12 cellular contexts compared by ENCODE assay signal in the genomic region with DNA sequence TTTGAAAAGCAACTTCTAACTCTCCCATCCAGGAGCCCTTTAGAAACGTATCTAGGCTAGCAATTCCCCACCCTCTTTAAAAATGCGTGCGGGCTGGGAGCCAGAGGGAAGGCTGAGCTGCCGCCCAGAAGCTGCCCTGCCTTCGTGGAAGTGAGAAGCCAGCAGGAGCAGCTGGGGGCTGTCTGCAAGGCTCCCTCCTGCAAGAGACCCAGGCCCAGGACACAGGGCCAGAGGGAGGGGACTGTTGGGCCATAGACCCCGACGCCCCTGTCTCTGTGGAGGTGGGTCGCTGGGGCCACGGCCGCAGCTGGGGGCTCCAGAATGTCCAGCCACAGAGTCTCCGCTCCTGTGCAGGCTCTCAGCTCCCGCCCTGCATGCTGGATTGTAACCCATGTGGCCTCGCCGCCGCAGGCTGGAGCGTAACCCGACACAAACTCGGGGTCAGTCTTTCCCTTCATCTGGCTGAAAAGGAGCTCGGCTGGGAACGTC. TPM values are rescaled to one million over a fixed set of nuclear protein-coding genes. Genes with fewer than 3 reads are reported as not detected.
A peak's percentile ranks its signal among the peaks of the same experiment; 100 is the strongest.
DNase-seq lines count a peak whose midpoint lies in the region; ATAC-seq and TF ChIP-seq lines count a peak whose summit lies in the region.
"Had no signal": no experiment of that assay in that cellular context is flagged by ENCODE, and none has a peak within 500 bp of the region (broad histone marks: within the 10 kb centered on the region; RNA-seq: fewer than 3 reads in every experiment).

No MANE protein-coding gene starts in this region.

- whole genome bisulfite sequencing in liver, result 56% methylated on average over 20 of the region's 20 CpGs
- 35% methylated on average over 9 of the region's 20 CpGs for WGBS in right lobe of liver (ENCODE audit: insufficient coverage, low coverage, low lambda C conversion rate, missing lambda C conversion rate)
- 33 to 34% methylated on average over 20 of the region's 20 CpGs for WGBS in heart right ventricle, 2 donors
- WGBS in trophoblast cell (ENCODE audit: extremely low coverage, insufficient coverage, insufficient read length), result no CpG with 5 or more reads among the region's 20 CpGs

- no peak overlapping the region for H4K91ac ChIP-seq in trophoblast cell (ENCODE audit: low read depth, low read length)

- H3K4me3 Mint-ChIP-seq in activated naive CD4-positive, alpha-beta T cell treated with anti-CD3 and anti-CD28 coated beads, Interleukin-2, amount 10 ng/mL, durations not matched to agents 7 days and 5 days, result no peak overlapping the region
- H3K4me3 Mint-ChIP-seq: dendritic cell treated with granulocyte-macrophage colony-stimulating factor and Interleukin-4, amounts not matched to agents 40 ng/mL and 50 ng/mL, for 4 days; IgD-negative memory B cell had no signal

- H3K4me2 ChIP-seq in trophoblast cell (ENCODE audit: low read length), result no peak overlapping the region

- CTCF ChIA-PET in activated naive CD4-positive, alpha-beta T cell treated with anti-CD3 and anti-CD28 coated beads, Interleukin-2, amount 10 ng/mL, durations not matched to agents 7 days and 5 days (lab: Charles Lee), result no interaction called here

- no peak overlapping the region for H3K4ac ChIP-seq in trophoblast cell (ENCODE audit: low read depth, low read length)

- no peak for DNase-seq in right lobe of liver
- peak in 1 of 2 donors; percentile 57 for DNase-seq in heart right ventricle
- peak; percentile 59 to 60 for DNase-seq in trophoblast cell
- DNase-seq in activated naive CD4-positive, alpha-beta T cell treated with anti-CD3 and anti-CD28 coated beads, Interleukin-2, amount 10 ng/mL, durations not matched to agents 7 days and 5 days, result no peak
- DNase-seq in EL, result no peak
- no peak for DNase-seq in NAMALWA (ENCODE audit: low spot score)
- DNase-seq: NCI-H446 treated with DMSO at 0.1 percent for 48 hours, substantia nigra had no signal

- peaks cover 0 to 7% (median 2%) of the 10 kb centered on the region in 4 donors for H3K4me1 ChIP-seq in liver (ENCODE audit: control insufficient read depth in 4 of 4, insufficient read depth in 4 of 4, low read length in 3 of 4)
- no peaks in the 10 kb centered on the region for H3K4me1 ChIP-seq in right lobe of liver
- peaks cover 15 to 36% (median 31%) of the 10 kb centered on the region in 9 donors for H3K4me1 ChIP-seq in heart right ventricle
- no peaks in the 10 kb centered on the region for H3K4me1 ChIP-seq in trophoblast cell (ENCODE audit: control insufficient read depth in 1 of 2, insufficient read depth in 2 of 2, low read length in 2 of 2)

- H3K27me3 Mint-ChIP-seq in activated naive CD4-positive, alpha-beta T cell treated with anti-CD3 and anti-CD28 coated beads, Interleukin-2, amount 10 ng/mL, durations not matched to agents 7 days and 5 days, result peaks cover 33% of the 10 kb centered on the region

- H3K36me3 ChIP-seq in liver (ENCODE audit: control insufficient read depth in 4 of 4, insufficient read depth in 3 of 4, low read depth in 1 of 4, low read length in 3 of 4) (no peaks in the 10 kb centered on the region), right lobe of liver (no peaks in the 10 kb centered on the region), heart right ventricle (no peaks in the 10 kb centered on the region), trophoblast cell (ENCODE audit: control insufficient read depth in 1 of 2, insufficient read depth in 2 of 2, low read length in 2 of 2) (no peaks in the 10 kb centered on the region)

- H4K8ac ChIP-seq in trophoblast cell (ENCODE audit: low read depth, low read length), result no peak overlapping the region

- H3K9ac ChIP-seq in liver (ENCODE audit: low read depth in 1 of 2, low read length in 2 of 2) (no peak overlapping the region), trophoblast cell (ENCODE audit: low read length) (no peak overlapping the region)

- H3K9me3 Mint-ChIP-seq in activated naive CD4-positive, alpha-beta T cell treated with anti-CD3 and anti-CD28 coated beads, Interleukin-2, amount 10 ng/mL, durations not matched to agents 7 days and 5 days, result peaks cover 19% of the 10 kb centered on the region

- TF ChIP-seq POLR2A in right lobe of liver (IDR thresholded peaks at IDR 0.05), result no peak

- H3K23ac ChIP-seq in trophoblast cell (ENCODE audit: low read length), result no peak overlapping the region

- no peak overlapping the region for H2AK5ac ChIP-seq in trophoblast cell (ENCODE audit: low read length)

- intact Hi-C loops in right lobe of liver (cut with DNase I), result loop anchor here in 1 of 2 donors (10.0 kb wide), 1 partner anchor 62 kb away; no protein-coding TSS in a partner anchor
- intact Hi-C loops in heart right ventricle (cut with DNase I), result loop anchor here in 1 of 10 donors (5.0 kb wide), 1 partner anchor 95 kb away; no protein-coding TSS in a partner anchor

- H3K4me3 ChIP-seq in liver (ENCODE audit: low read depth in 1 of 3, low read length in 3 of 3) (no peak overlapping the region), right lobe of liver (no peak overlapping the region), heart right ventricle (no peak overlapping the region), trophoblast cell (ENCODE audit: low read depth, low read length) (no peak overlapping the region)

- no peak overlapping the region for H2AFZ ChIP-seq in trophoblast cell (ENCODE audit: insufficient read depth, low read length, poor library complexity)

- no peaks in the 10 kb centered on the region for H3K36me3 Mint-ChIP-seq in activated naive CD4-positive, alpha-beta T cell treated with anti-CD3 and anti-CD28 coated beads, Interleukin-2, amount 10 ng/mL, durations not matched to agents 7 days and 5 days
- H3K36me3 Mint-ChIP-seq: IgD-negative memory B cell had no signal

- H2BK5ac ChIP-seq in trophoblast cell (ENCODE audit: low read depth, low read length, poor library complexity), result no peak overlapping the region

- no peak overlapping the region for H3K18ac ChIP-seq in trophoblast cell (ENCODE audit: low read length)

- H3K9me3 ChIP-seq in liver (ENCODE audit: control insufficient read depth in 4 of 4, low read length in 3 of 4) (peaks cover under 1 to 3% (median 2%) of the 10 kb centered on the region in 4 donors), right lobe of liver (no peaks in the 10 kb centered on the region), heart right ventricle (peaks cover 0 to 17% (median 0%) of the 10 kb centered on the region in 11 donors), trophoblast cell (ENCODE audit: insufficient read depth, low read depth, low read length) (peaks cover 18% of the 10 kb centered on the region)

- TF ChIP-seq RAD21 in liver (IDR thresholded peaks at IDR 0.05), result no peak

- H2BK120ac ChIP-seq in trophoblast cell (ENCODE audit: insufficient read depth, low read length, poor library complexity), result no peak overlapping the region

- H3K27ac ChIP-seq in liver (ENCODE audit: low read depth in 1 of 2, low read length in 2 of 2) (peak overlapping the region; percentile 25 to 47), right lobe of liver (peak overlapping the region in 1 of 3 donors; percentile 51), heart right ventricle (peak overlapping the region; percentile 19 to 88 (median 82)), trophoblast cell (ENCODE audit: low read depth, low read length) (no peak overlapping the region)

- H3K79me1 ChIP-seq in trophoblast cell (ENCODE audit: low read length), result no peaks in the 10 kb centered on the region

- no peak overlapping the region for H3K27ac Mint-ChIP-seq in activated naive CD4-positive, alpha-beta T cell treated with anti-CD3 and anti-CD28 coated beads, Interleukin-2, amount 10 ng/mL, durations not matched to agents 7 days and 5 days
- H3K27ac Mint-ChIP-seq: dendritic cell treated with granulocyte-macrophage colony-stimulating factor and Interleukin-4, amounts not matched to agents 40 ng/mL and 50 ng/mL, for 4 days; IgD-negative memory B cell had no signal

- peaks cover 15% of the 10 kb centered on the region for H3K4me1 Mint-ChIP-seq in activated naive CD4-positive, alpha-beta T cell treated with anti-CD3 and anti-CD28 coated beads, Interleukin-2, amount 10 ng/mL, durations not matched to agents 7 days and 5 days
- H3K4me1 Mint-ChIP-seq: IgD-negative memory B cell had no signal

- H2BK12ac ChIP-seq in trophoblast cell (ENCODE audit: low read length), result no peak overlapping the region

- H3K79me2 ChIP-seq in trophoblast cell (ENCODE audit: control insufficient read depth, insufficient read depth, low read length, poor library complexity), result no peaks in the 10 kb centered on the region

- H4K12ac ChIP-seq in trophoblast cell (ENCODE audit: low read depth, low read length), result no peak overlapping the region

- H3K27me3 ChIP-seq in liver (ENCODE audit: control insufficient read depth in 4 of 4, insufficient read depth in 4 of 4, low read length in 3 of 4), result peaks cover 0 to 8% (median 2%) of the 10 kb centered on the region in 4 donors
- H3K27me3 ChIP-seq in right lobe of liver, result no peaks in the 10 kb centered on the region
- H3K27me3 ChIP-seq in heart right ventricle, result peaks cover 0 to 16% (median 4%) of the 10 kb centered on the region in 7 donors
- H3K27me3 ChIP-seq in trophoblast cell (ENCODE audit: insufficient read depth, low read length), result no peaks in the 10 kb centered on the region

- no peak for TF ChIP-seq CTCF in liver (IDR thresholded peaks at IDR 0.05; ENCODE audit: low read depth, low read length, missing input control)
- no peak for TF ChIP-seq CTCF in right lobe of liver (IDR thresholded peaks at IDR 0.05)
- TF ChIP-seq CTCF in heart right ventricle (IDR thresholded peaks at IDR 0.05), result no peak

- H3K14ac ChIP-seq in trophoblast cell (ENCODE audit: low read length), result no peak overlapping the region

- no peak for ATAC-seq in right lobe of liver
- ATAC-seq in heart right ventricle, result peak; percentile 18 to 68 (median 34)
- no peak for ATAC-seq in GM21529 (IDR thresholded peaks at IDR 0.05; ENCODE audit: unreplicated experiment)

TF ChIP-seq in liver, 16 proteins besides CTCF, POLR2A, EP300 and RAD21 (continues in another document):
- TF ChIP-seq HNF4A (conservative IDR thresholded peaks at IDR 0.05), result no peak
- TF ChIP-seq, protein P1, sequence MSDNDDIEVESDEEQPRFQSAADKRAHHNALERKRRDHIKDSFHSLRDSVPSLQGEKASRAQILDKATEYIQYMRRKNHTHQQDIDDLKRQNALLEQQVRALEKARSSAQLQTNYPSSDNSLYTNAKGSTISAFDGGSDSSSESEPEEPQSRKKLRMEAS (IDR thresholded peaks at IDR 0.05), result no peak
- TF ChIP-seq GABPA (IDR thresholded peaks at IDR 0.05 in 1 of 2, conservative IDR thresholded peaks at IDR 0.05 in 1 of 2), result no peak
- TF ChIP-seq, protein P2, sequence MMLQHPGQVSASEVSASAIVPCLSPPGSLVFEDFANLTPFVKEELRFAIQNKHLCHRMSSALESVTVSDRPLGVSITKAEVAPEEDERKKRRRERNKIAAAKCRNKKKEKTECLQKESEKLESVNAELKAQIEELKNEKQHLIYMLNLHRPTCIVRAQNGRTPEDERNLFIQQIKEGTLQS (IDR thresholded peaks at IDR 0.05), result no peak

RNA-seq across cellular contexts. Expression of a gene that starts 31.0 kb away (rescaled TPM):
- total RNA-seq in liver (10 to 100 TPM; 39.1 to 44.3 TPM), right lobe of liver (10 to 100 TPM; 17.3 to 81.7 (median 38.4) TPM), heart right ventricle (100 to 1,000 TPM in 8 of 10 donors, 10 to 100 TPM in 2; 76.6 to 370 (median 119) TPM)
- polyA plus RNA-seq in liver (10 to 100 TPM in 1 of 2 donors, 1 to 10 TPM in 1; 5.8 to 80.8 TPM), heart right ventricle (100 to 1,000 TPM; 301 to 363 TPM)
- 53.6 and 55.1 TPM in 2 replicates for polyA plus RNA-seq in trophoblast cell (2013)

Comparison
In these comparisons a context has a peak if more than half of its experiments do, and no peak if none do; other contexts are left out.
1. ATAC-seq: peak in heart right ventricle (8 of 8); none in right lobe of liver (0 of 4) and GM21529 (single experiment).
2. DNase-seq: peak in trophoblast cell (2 of 2); none in right lobe of liver (0 of 3), activated naive CD4-positive, alpha-beta T cell treated with anti-CD3 and anti-CD28 coated beads, Interleukin-2, amount 10 ng/mL, durations not matched to agents 7 days and 5 days (single experiment), EL (single experiment) and NAMALWA (single experiment).